18 cellular contexts compared by ENCODE assay signal in the genomic region with DNA sequence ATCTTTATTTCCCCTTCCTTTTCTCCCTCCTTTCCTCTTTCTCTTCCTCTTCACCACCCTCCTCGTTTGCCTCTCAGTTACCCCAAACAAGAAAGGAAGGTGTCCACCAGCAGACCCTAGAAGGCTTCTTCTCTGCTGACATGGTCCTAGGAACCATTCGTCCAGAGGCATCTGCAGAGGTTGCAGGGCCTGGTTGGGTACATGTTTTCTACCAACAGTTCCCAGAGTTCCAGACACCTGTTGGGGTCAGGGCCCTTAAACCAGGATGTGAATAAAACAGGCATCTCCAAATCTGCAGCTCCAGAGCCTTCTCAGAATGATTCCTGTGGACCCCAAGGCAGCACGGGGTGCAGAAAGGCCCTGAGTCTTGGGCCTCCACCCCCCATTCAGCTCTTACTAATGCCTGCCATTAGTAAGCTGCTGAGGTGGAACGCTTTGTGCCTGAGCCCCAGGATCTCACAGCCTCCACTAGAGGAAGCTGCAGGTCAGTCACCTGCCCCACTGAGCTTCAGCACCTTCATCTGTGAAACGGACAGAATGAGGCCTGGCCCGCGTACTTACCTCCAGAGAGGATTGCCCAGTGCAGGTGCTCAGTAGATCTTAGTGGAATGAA.
DNase-seq lines count a peak whose midpoint lies in the region; ATAC-seq and TF ChIP-seq lines count a peak whose summit lies in the region.
"Had no signal": no experiment of that assay in that cellular context is flagged by ENCODE, and none has a peak within 500 bp of the region (broad histone marks: within the 10 kb centered on the region; RNA-seq: fewer than 3 reads in every experiment).

No MANE protein-coding gene starts in this region.

- intact Hi-C loops in activated CD8-positive, alpha-beta T cell treated with anti-CD3 and anti-CD28 coated beads for 36 hours (cut with micrococcal nuclease) = no loop called here

- ATAC-seq in activated CD8-positive, alpha-beta T cell treated with anti-CD3 and anti-CD28 coated beads, Interleukin-2, amount 10 ng/mL, durations not matched to agents 7 days and 5 days = no peak
- ATAC-seq in activated CD8-positive, alpha-beta T cell treated with anti-CD3 and anti-CD28 coated beads for 36 hours = no peak
- ATAC-seq in HG02623 (IDR thresholded peaks at IDR 0.05; ENCODE audit: unreplicated experiment) = no peak
- ATAC-seq: A549, GM12878, K562 had no signal

- peaks cover 3% of the 10 kb centered on the region for H3K9me3 Mint-ChIP-seq in activated CD8-positive, alpha-beta T cell treated with anti-CD3 and anti-CD28 coated beads, Interleukin-2, amount 10 ng/mL, durations not matched to agents 7 days and 5 days (ENCODE audit: insufficient read depth)
- peaks cover 4% of the 10 kb centered on the region for H3K9me3 Mint-ChIP-seq in activated CD8-positive, alpha-beta T cell treated with anti-CD3 and anti-CD28 coated beads for 36 hours
- H3K9me3 Mint-ChIP-seq: CD4-positive, alpha-beta T cell had no signal

- peaks cover 14% of the 10 kb centered on the region for H3K27me3 Mint-ChIP-seq in activated CD8-positive, alpha-beta T cell treated with anti-CD3 and anti-CD28 coated beads, Interleukin-2, amount 10 ng/mL, durations not matched to agents 7 days and 5 days (ENCODE audit: low read depth)
- peaks cover 5% of the 10 kb centered on the region for H3K27me3 Mint-ChIP-seq in activated CD8-positive, alpha-beta T cell treated with anti-CD3 and anti-CD28 coated beads for 36 hours

- H3K4me1 Mint-ChIP-seq in activated CD8-positive, alpha-beta T cell treated with anti-CD3 and anti-CD28 coated beads, Interleukin-2, amount 10 ng/mL, durations not matched to agents 7 days and 5 days (ENCODE audit: low read depth) = no peaks in the 10 kb centered on the region
- no peaks in the 10 kb centered on the region for H3K4me1 Mint-ChIP-seq in activated CD8-positive, alpha-beta T cell treated with anti-CD3 and anti-CD28 coated beads for 36 hours (ENCODE audit: low read depth)

- no peak overlapping the region for H3K4me3 Mint-ChIP-seq in activated CD8-positive, alpha-beta T cell treated with anti-CD3 and anti-CD28 coated beads, Interleukin-2, amount 10 ng/mL, durations not matched to agents 7 days and 5 days
- no peak overlapping the region for H3K4me3 Mint-ChIP-seq in activated CD8-positive, alpha-beta T cell treated with anti-CD3 and anti-CD28 coated beads for 36 hours
- H3K4me3 Mint-ChIP-seq: CD4-positive, alpha-beta T cell had no signal

- CTCF ChIA-PET in activated CD8-positive, alpha-beta T cell treated with anti-CD3 and anti-CD28 coated beads, Interleukin-2, amount 10 ng/mL, durations not matched to agents 7 days and 5 days (lab: Charles Lee) = no interaction called here
- CTCF ChIA-PET in activated CD8-positive, alpha-beta T cell treated with anti-CD3 and anti-CD28 coated beads for 36 hours (lab: Charles Lee) = no interaction called here

- no peaks in the 10 kb centered on the region for H3K36me3 Mint-ChIP-seq in activated CD8-positive, alpha-beta T cell treated with anti-CD3 and anti-CD28 coated beads, Interleukin-2, amount 10 ng/mL, durations not matched to agents 7 days and 5 days (ENCODE audit: low read depth)
- no peaks in the 10 kb centered on the region for H3K36me3 Mint-ChIP-seq in activated CD8-positive, alpha-beta T cell treated with anti-CD3 and anti-CD28 coated beads for 36 hours (ENCODE audit: low read depth)

- H3K27ac Mint-ChIP-seq in activated CD8-positive, alpha-beta T cell treated with anti-CD3 and anti-CD28 coated beads, Interleukin-2, amount 10 ng/mL, durations not matched to agents 7 days and 5 days = no peak overlapping the region
- no peak overlapping the region for H3K27ac Mint-ChIP-seq in activated CD8-positive, alpha-beta T cell treated with anti-CD3 and anti-CD28 coated beads for 36 hours
- H3K27ac Mint-ChIP-seq: CD4-positive, alpha-beta T cell had no signal

- POLR2A ChIA-PET in activated CD8-positive, alpha-beta T cell treated with anti-CD3 and anti-CD28 coated beads, Interleukin-2, amount 10 ng/mL, durations not matched to agents 7 days and 5 days (lab: Charles Lee) = no interaction called here
- POLR2A ChIA-PET in activated CD8-positive, alpha-beta T cell treated with anti-CD3 and anti-CD28 coated beads for 36 hours (lab: Charles Lee) = no interaction called here

- no peak for TF ChIP-seq CTCF in activated CD8-positive, alpha-beta T cell treated with anti-CD3 and anti-CD28 coated beads for 36 hours (IDR thresholded peaks at IDR 0.05)

- DNase-seq in activated CD8-positive, alpha-beta T cell treated with anti-CD3 and anti-CD28 coated beads, Interleukin-2, amount 10 ng/mL, durations not matched to agents 7 days and 5 days = peak; percentile 6
- no peak for DNase-seq in activated CD8-positive, alpha-beta T cell treated with anti-CD3 and anti-CD28 coated beads for 36 hours
- peak; percentile 47 for DNase-seq in NCI-H510A treated with DMSO at 0.1 percent for 48 hours (lab: John Stamatoyannopoulos, UW)
- peak; percentile 6 for DNase-seq in kidney tubule cell (ENCODE audit: low spot score)
- peak; percentile 10 for DNase-seq in stimulated activated CD8-positive, alpha-beta memory T cell treated with anti-CD3 and anti-CD28 coated beads, Interleukin-4, amount 100 ng/mL, for 48 hours
- no peak for DNase-seq in middle frontal gyrus (ENCODE audit: extremely low spot score, low spot score)
- DNase-seq: CD4-positive, alpha-beta T cell; DMS153; GOT3; NCI-H1694; NCI-H2081 treated with DMSO at 0.1 percent for 48 hours; NCI-H226; OCI-M1; Right ventricle myocardium superior had no signal

Comparison
In these comparisons a context has a peak if more than half of its experiments do, and no peak if none do; other contexts are left out.
1. DNase-seq: peak in activated CD8-positive, alpha-beta T cell treated with anti-CD3 and anti-CD28 coated beads, Interleukin-2, amount 10 ng/mL, durations not matched to agents 7 days and 5 days (single experiment), NCI-H510A treated with DMSO at 0.1 percent for 48 hours (single experiment), kidney tubule cell (single experiment) and stimulated activated CD8-positive, alpha-beta memory T cell treated with anti-CD3 and anti-CD28 coated beads, Interleukin-4, amount 100 ng/mL, for 48 hours (single experiment); none in activated CD8-positive, alpha-beta T cell treated with anti-CD3 and anti-CD28 coated beads for 36 hours (single experiment) and middle frontal gyrus (single experiment).